Comparison of ENCODE assay signal across 23 cellular contexts in genomic region chr19:5234412-5234811, GRCh38.
"Had no signal": no experiment of that assay in that cellular context is flagged by ENCODE, and none has a peak within 500 bp of the region (broad histone marks: within the 10 kb centered on the region; RNA-seq: fewer than 3 reads in every experiment).

No MANE protein-coding gene starts in this region.

- ATAC-seq: PC-3, Right ventricle myocardium inferior, SK-N-SH treated with all-trans-retinoic acid at 6 μM for 48 hours had no signal

- DNase-seq: Karpas-422, KG1, MG63, NCI-H1092, NCI-H1105 treated with DMSO at 0.1 percent for 48 hours, NCI-H1417 treated with DMSO at 0.1 percent for 48 hours, NCI-H146, NCI-H1694 treated with DMSO at 0.1 percent for 48 hours, NCI-H1930, NCI-H2081 treated with DMSO at 0.1 percent for 48 hours, NCI-H2171, NCI-H226, NCI-H510A, NCI-H524 treated with DMSO at 0.1 percent for 48 hours, NCI-H69, NCI-H774, Peyer's patch, SHP77 treated with DMSO at 0.1 percent for 48 hours, T-helper 1 cell had no signal

- H3K4me1 ChIP-seq: Peyer's patch, SJCRH30 had no signal

- H3K27ac ChIP-seq: Peyer's patch, SJCRH30 had no signal

- H3K36me3 ChIP-seq: MG63, SJCRH30 had no signal

- H3K4me3 ChIP-seq: MG63, Peyer's patch, SJCRH30 had no signal

- H3K9me3 ChIP-seq: MG63, Peyer's patch, SJCRH30 had no signal

- H3K27me3 ChIP-seq: MG63, Peyer's patch, SJCRH30 had no signal
